In the genomic region with DNA sequence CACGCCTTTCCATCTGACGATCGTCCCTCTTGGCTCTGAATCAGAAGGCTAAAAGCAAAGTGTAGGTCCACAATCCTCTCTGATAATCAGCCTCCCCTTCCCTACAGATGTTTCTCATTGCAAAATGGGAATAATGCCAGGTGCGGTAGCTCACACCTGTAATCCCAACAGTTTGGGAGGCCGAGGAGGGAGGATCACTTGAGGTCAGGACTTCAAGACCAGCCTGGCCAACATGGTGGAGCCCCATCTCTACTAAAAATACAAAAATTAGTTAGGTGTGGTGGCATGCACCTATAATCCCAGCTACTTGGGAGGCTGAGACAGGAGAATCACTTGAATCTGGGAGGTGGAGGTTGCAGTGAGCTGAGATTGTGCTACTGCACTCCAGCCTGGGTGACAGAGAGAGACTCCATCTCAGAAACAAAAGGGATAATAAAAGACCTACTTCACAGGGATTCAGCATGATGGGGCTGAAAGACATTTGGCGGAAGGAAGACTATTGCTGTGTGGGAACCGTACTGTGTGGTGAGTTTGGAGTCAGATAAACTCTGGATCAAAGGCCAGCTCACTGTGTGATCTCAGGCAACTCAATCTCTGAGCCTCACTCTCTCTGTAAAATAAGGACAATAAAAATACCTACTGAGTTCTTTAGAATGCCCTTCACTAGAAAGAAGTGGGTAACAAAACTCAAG, we compare ENCODE assay signal across 6 cellular contexts. TPM values are rescaled to one million over a fixed set of nuclear protein-coding genes. Genes with fewer than 3 reads are reported as not detected.
A peak's percentile ranks its signal among the peaks of the same experiment; 100 is the strongest.
DNase-seq lines count a peak whose midpoint lies in the region; ATAC-seq and TF ChIP-seq lines count a peak whose summit lies in the region.
"Not testable (repeated sequence)": the region's sequence is repeated elsewhere in the genome, so short reads cannot be mapped to it uniquely, and the experiment has no call there.

No MANE protein-coding gene starts in this region.

- not testable (repeated sequence) for H3K9me3 Mint-ChIP-seq in activated naive CD4-positive, alpha-beta T cell treated with anti-CD3 and anti-CD28 coated beads, Interleukin-2, amount 10 ng/mL, durations not matched to agents 7 days and 5 days; neural crest cell

- H4K20me1 ChIP-seq in GM23248 (ENCODE audit: insufficient read depth); smooth muscle cell (ENCODE audit: low read depth): not testable (repeated sequence)

- H3K4me1 Mint-ChIP-seq in activated naive CD4-positive, alpha-beta T cell treated with anti-CD3 and anti-CD28 coated beads, Interleukin-2, amount 10 ng/mL, durations not matched to agents 7 days and 5 days: peaks cover 29% of the 10 kb centered on the region
- H3K4me1 Mint-ChIP-seq in neural crest cell: not testable (repeated sequence)

- not testable (repeated sequence) for H3K9me3 ChIP-seq in GM23248 (ENCODE audit: low read depth); psoas muscle; smooth muscle cell (replicated peaks; ENCODE audit: low read depth)

- in situ Hi-C loops in GM23248 (cut with MboI): not testable (repeated sequence)

- H2AFZ ChIP-seq in GM23248: 0 out of 2 replicates have a peak overlapping the region, but pooled peaks have one; percentile 24
- H2AFZ ChIP-seq in smooth muscle cell (ENCODE audit: low read depth): peak overlapping the region; percentile 41

- not testable (repeated sequence) for TF ChIP-seq CTCF in neural crest cell (conservative IDR thresholded peaks at IDR 0.05); psoas muscle (IDR thresholded peaks at IDR 0.05); smooth muscle cell (IDR thresholded peaks at IDR 0.05; ENCODE audit: borderline replicate concordance, insufficient read depth, poor library complexity, severe bottlenecking)

- H3K27ac Mint-ChIP-seq in activated naive CD4-positive, alpha-beta T cell treated with anti-CD3 and anti-CD28 coated beads, Interleukin-2, amount 10 ng/mL, durations not matched to agents 7 days and 5 days: not testable (repeated sequence)
- H3K27ac Mint-ChIP-seq in neural crest cell (ENCODE audit: unreplicated experiment): peak overlapping the region; percentile 50

- not testable (repeated sequence) for H3K4me2 ChIP-seq in GM23248 (ENCODE audit: unreplicated experiment); smooth muscle cell

- not testable (repeated sequence) for H3K36me3 ChIP-seq in GM23248 (ENCODE audit: low read depth); psoas muscle (ENCODE audit: insufficient read depth in 1 of 2, low read depth in 1 of 2); smooth muscle cell (ENCODE audit: low read depth)

- not testable (repeated sequence) for H3K27ac ChIP-seq in GM23248; smooth muscle cell (ENCODE audit: low read depth)
- peak overlapping the region; percentile 13 for H3K27ac ChIP-seq in psoas muscle

- H3K9ac ChIP-seq in GM23248; smooth muscle cell (ENCODE audit: low read depth): not testable (repeated sequence)

- intact Hi-C loops in left colon (cut with DNase I, micrococcal nuclease); psoas muscle (cut with DNase I): not testable (repeated sequence)

- CTCF ChIA-PET in activated naive CD4-positive, alpha-beta T cell treated with anti-CD3 and anti-CD28 coated beads, Interleukin-2, amount 10 ng/mL, durations not matched to agents 7 days and 5 days (lab: Charles Lee): not testable (repeated sequence)

- not testable (repeated sequence) for H3K79me2 ChIP-seq in GM23248 (ENCODE audit: insufficient read depth); smooth muscle cell (ENCODE audit: low read depth)

- H3K4me3 Mint-ChIP-seq in activated naive CD4-positive, alpha-beta T cell treated with anti-CD3 and anti-CD28 coated beads, Interleukin-2, amount 10 ng/mL, durations not matched to agents 7 days and 5 days; neural crest cell: not testable (repeated sequence)

- not testable (repeated sequence) for H3K4me1 ChIP-seq in GM23248 (ENCODE audit: insufficient read depth); psoas muscle; smooth muscle cell (ENCODE audit: low read depth)

- DNase-seq in GM23248; left colon; neural crest cell (ENCODE audit: low read depth, low spot score); psoas muscle; smooth muscle cell (lab: John Stamatoyannopoulos, UW; ENCODE audit: unreplicated experiment): not testable (repeated sequence)
- DNase-seq in activated naive CD4-positive, alpha-beta T cell treated with anti-CD3 and anti-CD28 coated beads, Interleukin-2, amount 10 ng/mL, durations not matched to agents 7 days and 5 days: peak; percentile 1

- not testable (repeated sequence) for H3K36me3 Mint-ChIP-seq in activated naive CD4-positive, alpha-beta T cell treated with anti-CD3 and anti-CD28 coated beads, Interleukin-2, amount 10 ng/mL, durations not matched to agents 7 days and 5 days; neural crest cell (ENCODE audit: low read depth)

- 48 to 57% methylated on average over 7 of the region's 7 CpGs for WGBS in GM23248 (ENCODE audit: low coverage in 1 of 2, low lambda C conversion rate in 2 of 2, missing lambda C conversion rate in 2 of 2), 2 experiments
- 62 to 68% (median 67%) methylated on average over 7 of the region's 7 CpGs for WGBS in psoas muscle, 3 donors
- WGBS in smooth muscle cell (ENCODE audit: low lambda C conversion rate): 88% methylated on average over 7 of the region's 7 CpGs

- H3K9me2 ChIP-seq in GM23248 (ENCODE audit: insufficient read depth): not testable (repeated sequence)

- peaks cover 69% of the 10 kb centered on the region for H3K27me3 Mint-ChIP-seq in activated naive CD4-positive, alpha-beta T cell treated with anti-CD3 and anti-CD28 coated beads, Interleukin-2, amount 10 ng/mL, durations not matched to agents 7 days and 5 days
- not testable (repeated sequence) for H3K27me3 Mint-ChIP-seq in neural crest cell (ENCODE audit: low read depth)

- not testable (repeated sequence) for H3K27me3 ChIP-seq in GM23248 (replicated peaks; ENCODE audit: insufficient read depth); psoas muscle (ENCODE audit: insufficient read depth in 3 of 3, low read length in 2 of 3); smooth muscle cell (ENCODE audit: low read depth)

- ATAC-seq in left colon: peak; percentile 35
- peak in 2 of 4 donors; percentile 15 to 39 for ATAC-seq in psoas muscle

- H3F3A ChIP-seq in GM23248 (ENCODE audit: insufficient read depth); smooth muscle cell (ENCODE audit: low read depth): not testable (repeated sequence)

- H3K4me3 ChIP-seq in GM23248, psoas muscle, smooth muscle cell: not testable (repeated sequence)

RNA-seq across cellular contexts. Expression of gene SLC9A8, which starts 15.9 kb away (rescaled TPM):
- total RNA-seq in GM23248 (2014; rRNA removed; shearing (Covaris generic)): 5.0 and 6.3 TPM in 2 replicates
- 3.2 and 4.2 TPM in 2 replicates for polyA plus RNA-seq in GM23248 (2016; fragmentation: Nextera tagmentation; extraction: Ambion mirVana)
- 10 to 100 TPM; 16.5 to 18.7 TPM for total RNA-seq in left colon
- 9.1 and 9.7 TPM in 2 replicates for total RNA-seq in neural crest cell
- 10 to 100 TPM in 3 of 4 donors, 1 to 10 TPM in 1; 8.2 to 19.4 (median 11.2) TPM for total RNA-seq in psoas muscle
- 10 to 100 TPM in 1 of 3 donors, 1 to 10 TPM in 2; 6.1 to 11.4 (median 6.3) TPM for polyA plus RNA-seq in psoas muscle
- 3.9 and 4.5 TPM in 2 replicates for total RNA-seq in smooth muscle cell
- 1.4 and 2.2 TPM in 2 replicates for polyA plus RNA-seq in smooth muscle cell
